In the genomic region with DNA sequence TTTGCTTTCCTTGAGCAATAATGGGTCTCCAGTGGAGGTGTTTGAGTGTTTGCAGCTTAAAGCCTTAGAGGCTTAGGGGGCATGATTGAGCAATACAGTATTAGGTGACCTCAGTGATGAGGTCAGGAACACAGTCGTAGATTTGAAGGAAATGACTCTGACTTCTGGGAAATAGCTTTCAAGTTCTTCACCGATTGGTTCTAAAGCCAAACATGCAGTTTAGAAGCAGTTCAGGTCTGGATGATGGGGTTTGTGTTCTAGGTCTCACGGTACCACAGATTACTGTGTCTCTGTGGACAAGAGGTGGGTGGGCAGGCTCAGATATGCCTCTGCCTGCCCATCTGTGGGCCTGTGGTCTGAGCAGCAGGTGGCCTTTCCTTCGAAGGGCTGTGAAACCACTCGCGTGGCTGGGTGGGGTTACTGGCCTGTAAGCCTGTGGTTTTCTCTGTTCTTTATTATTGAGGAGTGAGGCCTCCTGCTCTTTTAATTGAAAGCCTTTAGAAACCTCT, we compare ENCODE assay signal across 8 cellular contexts. TPM values are rescaled to one million over a fixed set of nuclear protein-coding genes. Genes with fewer than 3 reads are reported as not detected.
DNase-seq lines count a peak whose midpoint lies in the region; ATAC-seq and TF ChIP-seq lines count a peak whose summit lies in the region.

No MANE protein-coding gene starts in this region.

- H3K4me1 Mint-ChIP-seq in T-cell = peaks cover 30 to 49% (median 47%) of the 10 kb centered on the region in 3 donors

- peak; percentile 55 for TF ChIP-seq EP300 in ovary (IDR thresholded peaks at IDR 0.05)

- ATAC-seq in HG02973 (IDR thresholded peaks at IDR 0.05; ENCODE audit: unreplicated experiment) (peak; percentile 64), T-cell (replicated peaks in 1 of 4) (peak; percentile 71 to 90 (median 80))

- H3K9me3 Mint-ChIP-seq in T-cell = no peaks in the 10 kb centered on the region

- peaks cover 5% of the 10 kb centered on the region for H3K4me1 ChIP-seq in ovary (ENCODE audit: insufficient read depth)

- intact Hi-C loops in ovary (cut with DNase I) = no loop called here

- POLR2A ChIA-PET in T-cell (lab: Charles Lee) = interaction anchor here (0.7 to 1.6 kb wide), 3 partner anchors 28 kb away, joined by 3 to 6 read pairs (median 3); a partner anchor contains a TSS

- CTCF ChIA-PET in T-cell (lab: Charles Lee) = interaction anchor here in 1 of 2 donors (0.6 to 2.7 kb wide), 7 partner anchors 25 to 669 kb away, joined by 3 to 19 read pairs (median 4); a partner anchor contains a TSS

- peak overlapping the region; percentile 95 to 97 for H3K27ac Mint-ChIP-seq in T-cell

- no peak overlapping the region for H3K4me3 ChIP-seq in ovary

- WGBS in ovary, 3 donors = 62 to 67% (median 64%) methylated on average over 6 of the region's 6 CpGs

- DNase-seq in activated CD4-positive, alpha-beta T cell treated with anti-CD3 and anti-CD28 coated beads for 4 hours = peak; percentile 27 to 33
- DNase-seq in activated CD4-positive, alpha-beta T cell treated with anti-CD3 and anti-CD28 coated beads for 1 hour = no peak
- peak in 26 of 34 experiments; percentile 10 to 50 (median 18) for DNase-seq in T-cell
- DNase-seq in effector CD4-positive, alpha-beta T cell = peak; percentile 4
- no peak for DNase-seq in ovary
- DNase-seq in iPS-NIHi11 (ENCODE audit: low spot score) = no peak
- DNase-seq in NCI-H526 (lab: John Stamatoyannopoulos, UW) = no peak

- H3K27me3 Mint-ChIP-seq in T-cell = no peaks in the 10 kb centered on the region

- peaks cover 20% of the 10 kb centered on the region for H3K36me3 Mint-ChIP-seq in T-cell

- no peak overlapping the region for H3K27ac ChIP-seq in ovary

- H3K27me3 ChIP-seq in ovary = no peaks in the 10 kb centered on the region

- H3K4me3 Mint-ChIP-seq in T-cell = peak overlapping the region; percentile 72 to 73 (median 72)

- TF ChIP-seq CTCF in ovary (IDR thresholded peaks at IDR 0.05) = no peak

- TF ChIP-seq POLR2A in ovary (IDR thresholded peaks at IDR 0.05) = no peak

- no peaks in the 10 kb centered on the region for H3K9me3 ChIP-seq in ovary

- no peaks in the 10 kb centered on the region for H3K36me3 ChIP-seq in ovary

RNA-seq across cellular contexts. Expression of a gene that starts 7.8 kb away (rescaled TPM):
- 10 to 100 TPM; 26.3 to 59.3 (median 47.9) TPM for total RNA-seq in T-cell
- total RNA-seq in ovary = 100 to 1,000 TPM in 1 of 7 donors, 10 to 100 TPM in 5, 1 to 10 TPM in 1; 6.5 to 229 (median 20.4) TPM
- polyA plus RNA-seq in ovary = 10 to 100 TPM; 23.4 to 60.4 TPM

RNA-seq across cellular contexts. Expression of a gene that starts 27.6 kb away (rescaled TPM):
- total RNA-seq in T-cell (100 to 1,000 TPM; 131 to 156 (median 138) TPM), ovary (100 to 1,000 TPM in 3 of 7 donors, 10 to 100 TPM in 4; 63.9 to 122 (median 94.5) TPM)
- polyA plus RNA-seq in ovary = 10 to 100 TPM; 31.6 to 53.6 TPM

RNA-seq across cellular contexts. Expression of a gene that starts 58.5 kb away (rescaled TPM):
- total RNA-seq in T-cell (10 to 100 TPM; 13.7 to 16.0 (median 15.5) TPM), ovary (10 to 100 TPM in 6 of 7 donors, 1 to 10 TPM in 1; 8.2 to 30.1 (median 15.3) TPM)
- 10 to 100 TPM; 20.9 to 34.4 TPM for polyA plus RNA-seq in ovary

Comparison
In these comparisons a context has a peak if more than half of its experiments do, and no peak if none do; other contexts are left out.
1. DNase-seq: peak in activated CD4-positive, alpha-beta T cell treated with anti-CD3 and anti-CD28 coated beads for 4 hours (2 of 2), T-cell (26 of 34) and effector CD4-positive, alpha-beta T cell (single experiment); none in activated CD4-positive, alpha-beta T cell treated with anti-CD3 and anti-CD28 coated beads for 1 hour (single experiment), ovary (0 of 5), iPS-NIHi11 (single experiment) and NCI-H526 (0 of 2).